Comparison of ENCODE assay signal across 1 cellular context in genomic region chr6:38776515-38776914, GRCh38.
TF ChIP-seq lines count a peak whose summit lies in the region.

No MANE protein-coding gene starts in this region.

TF ChIP-seq in IMR-90, 13 proteins besides CTCF, POLR2A, EP300 and RAD21 (continued from another document):
- TF ChIP-seq MAFK (IDR thresholded peaks at IDR 0.05; ENCODE audit: low read depth, low read length) (no peak), CEBPB (IDR thresholded peaks at IDR 0.05; ENCODE audit: low read depth, low read length) (no peak), RCOR1 (IDR thresholded peaks at IDR 0.05; ENCODE audit: insufficient replicate concordance, low read length) (no peak), FOS (IDR thresholded peaks at IDR 0.05; ENCODE audit: low read depth, low read length) (no peak)
